In genomic region chr1:32351077-32351858, GRCh38 we compare ENCODE assay signal across 1 cellular context.
TF ChIP-seq lines count a peak whose summit lies in the region.

No MANE protein-coding gene starts in this region.

TF ChIP-seq in K562, 482 proteins besides CTCF, POLR2A, EP300 and RAD21 (continued from another document and continues in another):
- no peak for TF ChIP-seq SFPQ (IDR thresholded peaks at IDR 0.05; ENCODE audit: low read depth, low read length)
- 0 out of 4 replicates have a peak, but pooled peaks of 1 of the 2 experiments have one; percentile 29 for TF ChIP-seq RCOR1 (IDR thresholded peaks at IDR 0.05; ENCODE audit: borderline replicate concordance in 1 of 2, low read depth in 2 of 2, low read length in 2 of 2)
- TF ChIP-seq PYGO2 (tag; IDR thresholded peaks at IDR 0.05) = peak; percentile 81; the same call in 1 of the 2 replicates
- no peak; the same call in 1 of the 2 replicates for TF ChIP-seq ZNF12 (CRISPR knock-in tag; IDR thresholded peaks at IDR 0.05)
- no peak for TF ChIP-seq FOXP4 (CRISPR knock-in tag; IDR thresholded peaks at IDR 0.05; ENCODE audit: borderline replicate concordance)
- TF ChIP-seq SNAPC5 (CRISPR knock-in tag; IDR thresholded peaks at IDR 0.05) = no peak
- TF ChIP-seq ZFP1 (CRISPR knock-in tag; IDR thresholded peaks at IDR 0.05) = no peak
- TF ChIP-seq HES1 (IDR thresholded peaks at IDR 0.05; ENCODE audit: low read depth) = peak; percentile 43; the same call in 1 of the 2 replicates
- peak; percentile 61; the same call in 1 of the 2 replicates for TF ChIP-seq SMARCA4 (IDR thresholded peaks at IDR 0.05)
- peak; percentile 61 for TF ChIP-seq TEAD4 (IDR thresholded peaks at IDR 0.05; ENCODE audit: low read length)
- no peak for TF ChIP-seq TEAD4 (CRISPR knock-in tag; IDR thresholded peaks at IDR 0.05; ENCODE audit: borderline replicate concordance)
- no peak for TF ChIP-seq ZNF408 (CRISPR knock-in tag; IDR thresholded peaks at IDR 0.05; ENCODE audit: low read depth)
- TF ChIP-seq VEZF1 (CRISPR knock-in tag; IDR thresholded peaks at IDR 0.05) = peak; percentile 96
- no peak for TF ChIP-seq ZNF518B (CRISPR knock-in tag; IDR thresholded peaks at IDR 0.05)
- no peak for TF ChIP-seq ZNF263 (CRISPR knock-in tag; IDR thresholded peaks at IDR 0.05; ENCODE audit: borderline replicate concordance)
- TF ChIP-seq ZNF699 (CRISPR knock-in tag; IDR thresholded peaks at IDR 0.05; ENCODE audit: insufficient replicate concordance) = no peak
- TF ChIP-seq ZNF121 (CRISPR knock-in tag; conservative IDR thresholded peaks at IDR 0.05) = no peak
- TF ChIP-seq TAF15 (IDR thresholded peaks at IDR 0.05; ENCODE audit: low read depth, low read length) = no peak
- TF ChIP-seq TOE1 (IDR thresholded peaks at IDR 0.05; ENCODE audit: borderline replicate concordance) = peak; percentile 61; the same call in 1 of the 2 replicates
- peak; percentile 64; the same call in 1 of the 2 replicates for TF ChIP-seq TOE1 (CRISPR knock-in tag; IDR thresholded peaks at IDR 0.05; ENCODE audit: borderline replicate concordance, low read depth)
- no peak for TF ChIP-seq CHD7 (IDR thresholded peaks at IDR 0.05; ENCODE audit: low read depth, low read length)
- TF ChIP-seq NR2C2 (CRISPR knock-in tag; IDR thresholded peaks at IDR 0.05) = 0 out of 2 replicates have a peak, but pooled peaks have one; percentile 41
- peak; percentile 75 for TF ChIP-seq NR2C2 (tag; IDR thresholded peaks at IDR 0.05)
- peak; percentile 81; the same call in 1 of the 2 replicates for TF ChIP-seq GATAD2B (IDR thresholded peaks at IDR 0.05; ENCODE audit: borderline replicate concordance)
- no peak for TF ChIP-seq PCBP2 (IDR thresholded peaks at IDR 0.05; ENCODE audit: low read depth, low read length, poor library complexity, severe bottlenecking)
- no peak for TF ChIP-seq ZC3H11A (IDR thresholded peaks at IDR 0.05; ENCODE audit: low read depth, low read length)
- no peak for TF ChIP-seq ZNF696 (CRISPR knock-in tag; conservative IDR thresholded peaks at IDR 0.05)
- no peak for TF ChIP-seq ZBTB5 (IDR thresholded peaks at IDR 0.05)
- peak in 1 of 2 experiments; percentile 16; a peak in 2 of 4 replicates for TF ChIP-seq HDAC1 (IDR thresholded peaks at IDR 0.05)
